In the genomic region with DNA sequence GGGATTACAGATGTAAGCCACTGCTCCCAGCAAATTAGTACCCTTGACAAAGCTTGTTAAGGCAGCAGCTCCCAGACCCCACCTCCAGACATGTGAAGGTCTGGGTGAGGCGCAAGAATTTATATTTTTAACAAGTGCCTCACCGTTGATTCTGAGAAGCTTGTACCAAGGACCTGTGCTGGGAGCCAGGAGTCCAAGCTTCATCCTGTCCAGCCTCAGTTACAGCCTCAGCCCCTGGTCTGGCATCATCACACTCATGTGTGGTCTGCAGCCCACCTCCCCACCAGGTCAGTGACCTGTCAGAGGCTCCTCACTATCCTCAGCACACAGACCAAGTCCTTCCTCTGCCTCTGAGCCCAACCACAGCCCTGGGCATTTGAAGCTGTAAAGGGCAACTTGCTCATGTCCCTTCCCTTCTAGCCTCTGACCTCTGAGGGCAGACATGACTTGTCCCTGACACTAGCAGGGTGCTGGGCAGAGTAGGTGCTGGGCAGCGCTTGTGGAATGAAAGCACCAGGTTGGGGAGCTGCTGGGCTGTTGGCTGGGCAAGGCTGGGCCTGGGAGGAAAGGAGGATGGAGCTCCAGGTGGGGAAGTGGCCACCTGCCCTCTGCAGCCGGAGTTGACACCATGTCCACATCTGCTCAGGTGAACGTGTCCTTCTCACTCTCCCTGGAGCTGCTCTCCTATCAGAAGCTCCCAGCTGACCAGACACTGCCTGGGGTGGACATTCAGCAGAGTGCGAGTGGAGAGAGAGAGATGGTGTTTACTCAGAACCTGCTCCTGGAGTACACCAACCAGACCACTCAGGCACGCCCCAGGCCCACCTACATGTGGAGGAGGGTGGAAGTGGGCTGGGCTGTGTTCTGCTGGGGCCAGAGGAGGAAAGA, we compare ENCODE assay signal across 17 cellular contexts. TPM values are rescaled to one million over a fixed set of nuclear protein-coding genes. Genes with fewer than 3 reads are reported as not detected.
A peak's percentile ranks its signal among the peaks of the same experiment; 100 is the strongest.
DNase-seq lines count a peak whose midpoint lies in the region; ATAC-seq, FAIRE-seq and TF ChIP-seq lines count a peak whose summit lies in the region.
"Had no signal": no experiment of that assay in that cellular context is flagged by ENCODE, and none has a peak within 500 bp of the region (broad histone marks: within the 10 kb centered on the region; RNA-seq: fewer than 3 reads in every experiment).

No MANE protein-coding gene starts in this region.

- H3K27me3 Mint-ChIP-seq in activated T-cell treated with anti-CD3 and anti-CD28 coated beads, Interleukin-2, amount 50 U/mL, for 72 hours (ENCODE audit: low read depth), result no peaks in the 10 kb centered on the region
- H3K27me3 Mint-ChIP-seq in progenitor cell of endocrine pancreas, result peaks cover 10% of the 10 kb centered on the region
- H3K27me3 Mint-ChIP-seq: effector memory CD8-positive, alpha-beta T cell had no signal

- TF ChIP-seq CTCF in D721Med (IDR thresholded peaks at IDR 0.05; ENCODE audit: insufficient read depth, missing control alignments), result no peak
- no peak for TF ChIP-seq CTCF in progenitor cell of endocrine pancreas (IDR thresholded peaks at IDR 0.05; ENCODE audit: unreplicated experiment)

- no peak overlapping the region for H3K27ac Mint-ChIP-seq in activated T-cell treated with anti-CD3 and anti-CD28 coated beads, Interleukin-2, amount 50 U/mL, for 72 hours
- peak overlapping the region; percentile 87 for H3K27ac Mint-ChIP-seq in progenitor cell of endocrine pancreas

- H3K4me1 Mint-ChIP-seq in activated T-cell treated with anti-CD3 and anti-CD28 coated beads, Interleukin-2, amount 50 U/mL, for 72 hours (ENCODE audit: low read depth), result peaks cover 6% of the 10 kb centered on the region
- H3K4me1 Mint-ChIP-seq in progenitor cell of endocrine pancreas (ENCODE audit: low read depth), result no peaks in the 10 kb centered on the region

- peaks cover 3 to 10% of the 10 kb centered on the region in 2 donors for H3K36me3 Mint-ChIP-seq in activated T-cell treated with anti-CD3 and anti-CD28 coated beads, Interleukin-2, amount 50 U/mL, for 72 hours (ENCODE audit: insufficient read depth in 2 of 2)
- peaks cover 18% of the 10 kb centered on the region for H3K36me3 Mint-ChIP-seq in progenitor cell of endocrine pancreas (ENCODE audit: insufficient read depth)

- H3K4me3 Mint-ChIP-seq in activated T-cell treated with anti-CD3 and anti-CD28 coated beads, Interleukin-2, amount 50 U/mL, for 72 hours, result no peak overlapping the region
- no peak overlapping the region for H3K4me3 Mint-ChIP-seq in progenitor cell of endocrine pancreas (ENCODE audit: low read depth)
- H3K4me3 Mint-ChIP-seq: effector memory CD8-positive, alpha-beta T cell had no signal

- H3K9me3 Mint-ChIP-seq in activated T-cell treated with anti-CD3 and anti-CD28 coated beads, Interleukin-2, amount 50 U/mL, for 72 hours, result no peaks in the 10 kb centered on the region
- no peaks in the 10 kb centered on the region for H3K9me3 Mint-ChIP-seq in progenitor cell of endocrine pancreas (ENCODE audit: low read depth)
- H3K9me3 Mint-ChIP-seq: activated T-helper 2 cell treated with anti-CD3 and anti-CD28 coated beads, Interferon-gamma antibody, Interleukin-2, Interleukin-4, amounts not matched to agents 10 μg/mL and 5 μg/mL and 100 μg/mL, durations not matched to agents 14 hours and 24 hours and 36 hours; effector memory CD8-positive, alpha-beta T cell had no signal

- ATAC-seq in activated T-cell treated with anti-CD3 and anti-CD28 coated beads, Interleukin-2, amount 50 U/mL, for 72 hours (replicated peaks in 1 of 2), result no peak
- no peak for ATAC-seq in GM18520 (IDR thresholded peaks at IDR 0.05; ENCODE audit: unreplicated experiment)
- ATAC-seq: effector memory CD8-positive, alpha-beta T cell had no signal

- no peak for FAIRE-seq in D721Med (lab: Jason Lieb, UNC)

- DNase-seq in activated T-cell treated with anti-CD3 and anti-CD28 coated beads, Interleukin-2, amount 50 U/mL, for 1 hour, result peak; percentile 6
- DNase-seq in activated T-cell treated with anti-CD3 and anti-CD28 coated beads, Interleukin-2, amount 50 U/mL, for 72 hours, result no peak
- DNase-seq in D721Med (ENCODE audit: insufficient read length, low spot score) (peak; percentile 10), islet precursor cell (peak; percentile 48), progenitor cell of endocrine pancreas (ENCODE audit: low spot score, unreplicated experiment) (no peak), DMS79 treated with DMSO at 0.1 percent for 48 hours (lab: John Stamatoyannopoulos, UW) (no peak), DMS153 treated with DMSO at 0.1 percent for 48 hours (lab: John Stamatoyannopoulos, UW; ENCODE audit: unreplicated experiment) (no peak)
- DNase-seq: aorta; cerebellar nuclear complex; DMS53; effector memory CD8-positive, alpha-beta T cell; IMR-90; NCI-H1417 treated with DMSO at 0.1 percent for 48 hours; NCI-H524; stimulated activated CD4-positive, alpha-beta T cell treated with anti-CD3 and anti-CD28 coated beads, Interleukin-4, amount 100 ng/mL, for 1 hour had no signal

RNA-seq across cellular contexts. Expression of a gene that starts 16.9 kb away (rescaled TPM):
- total RNA-seq in activated T-cell treated with anti-CD3 and anti-CD28 coated beads, Interleukin-2, amount 50 U/mL, for 72 hours, result 10 to 100 TPM; 49.7 to 52.9 TPM
- 97.8 and 104 TPM in 2 replicates for total RNA-seq in progenitor cell of endocrine pancreas

RNA-seq across cellular contexts. Expression of a gene that starts 18.4 kb away (rescaled TPM):
- total RNA-seq in activated T-cell treated with anti-CD3 and anti-CD28 coated beads, Interleukin-2, amount 50 U/mL, for 72 hours, result 10 to 100 TPM; 27.3 to 38.2 TPM
- total RNA-seq in progenitor cell of endocrine pancreas, result 23.9 and 24.2 TPM in 2 replicates

RNA-seq across cellular contexts. Expression of a gene that starts 45.3 kb away (rescaled TPM):
- 10 to 100 TPM; 46.3 to 51.8 TPM for total RNA-seq in activated T-cell treated with anti-CD3 and anti-CD28 coated beads, Interleukin-2, amount 50 U/mL, for 72 hours
- 55.5 and 56.3 TPM in 2 replicates for total RNA-seq in progenitor cell of endocrine pancreas

Comparison
In these comparisons a context has a peak if more than half of its experiments do, and no peak if none do; other contexts are left out.
1. DNase-seq: peak in activated T-cell treated with anti-CD3 and anti-CD28 coated beads, Interleukin-2, amount 50 U/mL, for 1 hour (single experiment), D721Med (single experiment) and islet precursor cell (single experiment); none in activated T-cell treated with anti-CD3 and anti-CD28 coated beads, Interleukin-2, amount 50 U/mL, for 72 hours (0 of 2), progenitor cell of endocrine pancreas (single experiment), DMS79 treated with DMSO at 0.1 percent for 48 hours (single experiment) and DMS153 treated with DMSO at 0.1 percent for 48 hours (single experiment).